In the genomic region with DNA sequence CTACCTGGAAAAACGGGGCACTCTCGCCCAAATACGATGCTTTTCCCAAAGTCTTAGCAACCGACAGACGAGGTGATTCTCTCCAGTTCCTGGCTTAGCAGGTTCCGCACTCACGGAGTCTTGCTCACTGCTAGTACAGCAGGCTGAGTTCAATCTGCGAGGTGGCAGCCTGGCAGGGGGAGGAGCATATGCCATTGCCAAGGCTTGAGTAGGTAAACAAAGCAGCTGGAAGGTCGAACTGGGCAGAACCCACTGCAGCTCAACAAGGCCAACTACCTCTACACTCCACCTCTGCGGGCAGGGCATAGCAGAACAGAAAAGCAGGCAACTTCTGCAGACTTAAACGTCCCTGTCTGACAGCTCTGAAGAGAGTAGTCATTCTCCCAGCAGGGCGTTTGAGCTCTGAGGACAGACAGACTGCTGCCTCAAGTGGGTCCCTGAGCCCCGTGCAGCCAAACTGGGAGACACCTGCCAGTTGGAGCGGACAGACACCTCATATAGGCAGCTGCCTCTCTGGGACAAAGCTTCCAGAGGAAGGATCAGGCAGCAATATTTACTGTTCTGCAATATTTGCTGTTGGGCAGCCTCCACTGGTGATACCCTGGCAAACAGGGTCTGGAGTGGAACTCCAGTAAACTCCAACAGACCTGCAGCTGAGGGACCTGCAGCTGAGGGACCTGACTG, we compare ENCODE assay signal across 22 cellular contexts.
"Had no signal": no experiment of that assay in that cellular context is flagged by ENCODE, and none has a peak within 500 bp of the region (broad histone marks: within the 10 kb centered on the region; RNA-seq: fewer than 3 reads in every experiment).

No MANE protein-coding gene starts in this region.

- H3K27me3 ChIP-seq: adrenal gland, ascending aorta, brain microvascular endothelial cell, esophagus muscularis mucosa, pancreas, right atrium auricular region, upper lobe of left lung had no signal

- FAIRE-seq: frontal cortex, pancreas, TTC549 had no signal

- ATAC-seq: activated T-helper 17 cell treated with anti-CD3 and anti-CD28 coated beads, Interleukin-2, amount 50 U/mL, for 72 hours; effector memory CD8-positive, alpha-beta T cell; psoas muscle; WTC11 had no signal

- H3K9me3 ChIP-seq: adrenal gland, ascending aorta, pancreas, psoas muscle, right atrium auricular region, upper lobe of left lung had no signal

- DNase-seq: activated T-cell treated with anti-CD3 and anti-CD28 coated beads, Interleukin-2, amount 50 U/mL, for 1 hour; adrenal gland; brain microvascular endothelial cell; caudate nucleus; effector memory CD8-positive, alpha-beta T cell; glutamatergic neuron; hippocampal formation; kidney glomerular epithelial cell; mesenchymal stem cell; nephron progenitor cell; psoas muscle; stimulated activated CD4-positive, alpha-beta T cell treated with anti-CD3 and anti-CD28 coated beads, Interleukin-4, amount 100 ng/mL, for 24 hours; stimulated activated naive CD4-positive, alpha-beta T cell treated with Interleukin-2 at 50 U/mL for 16 hours had no signal

- H3K4me3 ChIP-seq: adrenal gland, ascending aorta, esophagus muscularis mucosa, pancreas, psoas muscle, right atrium auricular region, upper lobe of left lung had no signal

- H3K27ac ChIP-seq: adrenal gland, ascending aorta, brain microvascular endothelial cell, esophagus muscularis mucosa, pancreas, psoas muscle, right atrium auricular region, upper lobe of left lung had no signal

- H3K36me3 ChIP-seq: adrenal gland, ascending aorta, brain microvascular endothelial cell, esophagus muscularis mucosa, pancreas, right atrium auricular region, upper lobe of left lung had no signal

- H3K4me1 ChIP-seq: adrenal gland, ascending aorta, esophagus muscularis mucosa, pancreas, psoas muscle, right atrium auricular region, upper lobe of left lung had no signal
